ENCODE assay signal across 11 cellular contexts in the genomic region with DNA sequence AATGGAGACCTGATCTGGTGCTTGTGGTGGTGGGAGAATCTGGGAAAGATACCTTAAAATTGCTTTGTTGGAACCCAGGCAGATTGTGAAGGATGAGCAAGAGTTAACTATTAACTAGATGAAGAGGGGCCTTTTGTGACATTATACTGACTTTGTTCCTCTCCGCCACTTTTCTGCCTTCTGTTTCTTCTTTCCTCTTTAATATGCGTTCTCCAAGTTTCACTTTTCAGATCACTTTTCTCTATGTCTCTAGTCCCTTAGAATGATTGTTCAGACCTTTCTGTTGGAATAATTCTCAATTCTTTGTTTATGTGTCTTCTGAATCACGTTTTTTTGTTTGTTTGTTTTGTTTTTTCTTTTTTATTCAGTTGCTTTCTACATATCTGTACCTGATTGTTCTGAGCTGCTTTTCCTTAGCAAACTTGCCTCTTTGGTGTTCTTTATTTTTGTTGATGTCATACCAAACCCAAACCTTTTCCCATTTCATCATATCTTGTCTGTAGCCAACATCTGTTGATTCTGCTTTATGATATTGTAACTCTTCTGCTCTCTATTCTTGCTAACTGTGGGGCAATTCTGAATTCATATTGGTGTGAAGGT. TPM values are rescaled to one million over a fixed set of nuclear protein-coding genes. Genes with fewer than 3 reads are reported as not detected.
DNase-seq lines count a peak whose midpoint lies in the region; ATAC-seq, FAIRE-seq and TF ChIP-seq lines count a peak whose summit lies in the region.
"Had no signal": no experiment of that assay in that cellular context is flagged by ENCODE, and none has a peak within 500 bp of the region (broad histone marks: within the 10 kb centered on the region; RNA-seq: fewer than 3 reads in every experiment).

No MANE protein-coding gene starts in this region.

- no peak overlapping the region for H2BK15ac ChIP-seq in mesenchymal stem cell (ENCODE audit: low read depth, poor library complexity, severe bottlenecking)

- POLR2A ChIA-PET in K562 (lab: Yijun Ruan, JAX): interaction anchor here (5.8 kb wide), 1 partner anchor 10 kb away, joined by 40 read pairs; no protein-coding TSS in a partner anchor

- TF ChIP-seq CTCF in K562 (IDR thresholded peaks at IDR 0.05 in 2 of 3, conservative IDR thresholded peaks at IDR 0.05 in 1 of 3; ENCODE audit: insufficient read depth in 2 of 3, low read depth in 1 of 3, low read length in 3 of 3): no peak

- H3K9me3 ChIP-seq in K562 (replicated peaks; ENCODE audit: control insufficient read depth, insufficient read depth, low read depth, low read length) (no peaks in the 10 kb centered on the region), mesenchymal stem cell (ENCODE audit: control insufficient read depth, low read length) (no peaks in the 10 kb centered on the region)

- FAIRE-seq in K562 (lab: Jason Lieb, UNC): peak; percentile 40

- TF ChIP-seq EP300 in K562 (IDR thresholded peaks at IDR 0.05; ENCODE audit: low read length): peak; percentile 74

- no peak overlapping the region for H3K4ac ChIP-seq in mesenchymal stem cell (ENCODE audit: low read depth in 1 of 2, low read length in 2 of 2)

- H4K20me1 ChIP-seq in K562 (replicated peaks; ENCODE audit: control insufficient read depth, insufficient read depth, low read length): no peaks in the 10 kb centered on the region

- BruUV-seq in K562 (replicated peaks; lab: Mats Ljungman, UMichigan): no TSS peak

- CTCF ChIA-PET in K562 (lab: Yijun Ruan, JAX; ENCODE audit: low intra/inter-chr PET ratio): no interaction called here

- H3K23ac ChIP-seq in mesenchymal stem cell (ENCODE audit: low read length in 2 of 2): no peak overlapping the region

- intact Hi-C loops in K562 (cut with micrococcal nuclease): loop anchor here (5.0 kb wide), 1 partner anchor 38 kb away; no protein-coding TSS in a partner anchor

- H2BK120ac ChIP-seq in mesenchymal stem cell (ENCODE audit: low read depth, low read length): no peak overlapping the region

- no peak overlapping the region for H2AK5ac ChIP-seq in mesenchymal stem cell (ENCODE audit: low read length, severe bottlenecking)

- H3K79me1 ChIP-seq in mesenchymal stem cell (replicated peaks; ENCODE audit: low read length, poor library complexity, severe bottlenecking): peaks cover 4% of the 10 kb centered on the region

- H3K14ac ChIP-seq in mesenchymal stem cell (ENCODE audit: low read length in 2 of 2): no peak overlapping the region

- ATAC-seq in K562: no peak
- no peak for ATAC-seq in HG02798 (IDR thresholded peaks at IDR 0.05; ENCODE audit: poor library complexity, unreplicated experiment)

- H3K4me1 ChIP-seq in ACC112 (ENCODE audit: control insufficient read depth, insufficient read depth, low read length, unreplicated experiment) (no peaks in the 10 kb centered on the region), K562 (replicated peaks in 1 of 2; ENCODE audit: control insufficient read depth in 2 of 2, insufficient read depth in 2 of 2, low read length in 2 of 2) (peaks cover 19 to 22% of the 10 kb centered on the region in 2 experiments; a peak in 4 of 5 replicates), mesenchymal stem cell (ENCODE audit: control insufficient read depth, insufficient read depth, low read depth, low read length) (peaks cover 2% of the 10 kb centered on the region)

- in situ Hi-C loops in K562 (cut with MboI): no loop called here

- H3K27me3 ChIP-seq in ACC112 (ENCODE audit: insufficient read depth, low read length) (no peaks in the 10 kb centered on the region), K562 (ENCODE audit: control insufficient read depth in 2 of 2, insufficient read depth in 2 of 2, low read length in 2 of 2) (no peaks in the 10 kb centered on the region), mesenchymal stem cell (ENCODE audit: control insufficient read depth in 1 of 2, insufficient read depth in 1 of 2, low read length in 2 of 2) (no peaks in the 10 kb centered on the region)

- H4K8ac ChIP-seq in mesenchymal stem cell (ENCODE audit: low read length): no peak overlapping the region

- DNase-seq in HCEC 1CT (peak; percentile 20), K562 (ENCODE audit: extremely low read depth in 1 of 4, low spot score in 3 of 4) (peak in 1 of 4 experiments; percentile 34), mesenchymal stem cell (peak; percentile 48), NCI-H2227 (lab: John Stamatoyannopoulos, UW; ENCODE audit: unreplicated experiment) (no peak), hippocampal formation (lab: John Stamatoyannopoulos, UW) (no peak), midbrain (lab: John Stamatoyannopoulos, UW) (no peak)
- DNase-seq: activated CD4-positive, alpha-beta T cell treated with anti-CD3 and anti-CD28 coated beads for 4 hours; COR-L47; effector CD4-positive, alpha-beta T cell had no signal

- H3K36me3 ChIP-seq in ACC112 (ENCODE audit: insufficient read depth, low read length) (no peaks in the 10 kb centered on the region), K562 (ENCODE audit: control insufficient read depth, insufficient read depth, low read length) (no peaks in the 10 kb centered on the region), mesenchymal stem cell (ENCODE audit: control insufficient read depth in 1 of 2, insufficient read depth in 2 of 2, low read depth in 1 of 2, low read length in 2 of 2) (no peaks in the 10 kb centered on the region)

- H3K18ac ChIP-seq in mesenchymal stem cell (ENCODE audit: low read depth in 1 of 2, low read length in 2 of 2): no peak overlapping the region

- H2BK5ac ChIP-seq in mesenchymal stem cell (ENCODE audit: low read depth, low read length, poor library complexity, severe bottlenecking): no peak overlapping the region

- H3K4me2 ChIP-seq in K562 (ENCODE audit: insufficient read depth, low read length): peak overlapping the region; percentile 69
- peak overlapping the region; percentile 33 for H3K4me2 ChIP-seq in mesenchymal stem cell (ENCODE audit: low read length, poor library complexity, severe bottlenecking)

- no peak for TF ChIP-seq RAD21 in K562 (CRISPR knock-in tag; conservative IDR thresholded peaks at IDR 0.05 in 1 of 2, IDR thresholded peaks at IDR 0.05 in 1 of 2)

- no peaks in the 10 kb centered on the region for H3K9me1 ChIP-seq in K562 (ENCODE audit: control insufficient read depth, insufficient read depth, low read length)

- H2AFZ ChIP-seq in ACC112 (ENCODE audit: low read length, unreplicated experiment) (peak overlapping the region; percentile 17), K562 (ENCODE audit: low read depth, low read length) (no peak overlapping the region), mesenchymal stem cell (ENCODE audit: low read depth, low read length) (no peak overlapping the region)

- 8% methylated on average over 3 of the region's 3 CpGs for WGBS in K562 (ENCODE audit: insufficient coverage, low coverage, missing lambda C conversion rate)
- WGBS in mesenchymal stem cell: 6% methylated on average over 2 of the region's 3 CpGs

- peak overlapping the region; percentile 14; the same call in 1 of the 2 replicates for H3K27ac ChIP-seq in ACC112 (ENCODE audit: low read depth, low read length)
- peak overlapping the region; percentile 73; the same call in 2 of the 3 replicates for H3K27ac ChIP-seq in K562 (ENCODE audit: extremely low read depth, low read depth, low read length)
- no peak overlapping the region for H3K27ac ChIP-seq in mesenchymal stem cell (ENCODE audit: low read length, poor library complexity, severe bottlenecking)

- H4K91ac ChIP-seq in mesenchymal stem cell (ENCODE audit: low read length): no peak overlapping the region

- H3K79me2 ChIP-seq in ACC112 (ENCODE audit: control insufficient read depth, insufficient read depth, low read length, unreplicated experiment) (peaks cover 83% of the 10 kb centered on the region), K562 (ENCODE audit: control insufficient read depth, insufficient read depth, low read length) (peaks cover 83% of the 10 kb centered on the region)

- peak overlapping the region; percentile 94 for H3K4me3 ChIP-seq in ACC112 (ENCODE audit: low read depth, low read length)
- H3K4me3 ChIP-seq in K562: peak overlapping the region; percentile 82
- H3K4me3 ChIP-seq in mesenchymal stem cell (ENCODE audit: insufficient read depth in 1 of 2, low read depth in 1 of 2, low read length in 2 of 2): peak overlapping the region in 1 of 2 experiments; percentile 92

- H3K9ac ChIP-seq in K562 (ENCODE audit: insufficient read depth in 1 of 2, low read depth in 2 of 2, low read length in 2 of 2): peak overlapping the region in 1 of 2 experiments; percentile 82; a peak in 2 of 4 replicates
- peak overlapping the region; percentile 95 for H3K9ac ChIP-seq in mesenchymal stem cell (ENCODE audit: low read length)

- TF ChIP-seq POLR2A in K562 (conservative IDR thresholded peaks at IDR 0.05): no peak

- no peak overlapping the region for H2BK12ac ChIP-seq in mesenchymal stem cell (ENCODE audit: low read length in 2 of 2)

TF ChIP-seq in K562, 482 proteins besides CTCF, POLR2A, EP300 and RAD21 (continues in another document):
- no peak for TF ChIP-seq XRCC5 (IDR thresholded peaks at IDR 0.05; ENCODE audit: low read depth, low read length)

RNA-seq across cellular contexts. Expression of gene BMPR1A, which starts 2.8 kb away (rescaled TPM):
- 13.1 and 30.9 TPM in 2 replicates for total RNA-seq in K562 (2011; cell fraction: chromatin; rRNA removed; ENCODE audit: low replicate concordance)
- 5.5 and 9.3 TPM in 2 replicates for total RNA-seq in K562 (2011; cell fraction: nucleolus; rRNA removed)
- total RNA-seq in K562 (2011; cell fraction: nucleoplasm; rRNA removed): 16.1 and 21.3 TPM in 2 replicates
- total RNA-seq in K562 (2014; rRNA removed) (6.8 and 7.0 TPM in 2 replicates), K562 (2014; rRNA removed; fragmentation: Illumina TruSeq; extraction: Trizol) (15.3 and 20.0 TPM in 2 replicates), K562 (2015; rRNA removed; fragmentation: Illumina TruSeq; extraction: Trizol) (16.7 and 17.5 TPM in 2 replicates), K562 (2021) (14.2 and 15.6 TPM in 2 replicates)
- polyA plus RNA-seq in K562 (2011; rRNA removed) (8.6 and 9.7 TPM in 2 replicates), K562 (2014; fragmentation: Illumina TruSeq; extraction: Trizol) (8.9 and 9.1 TPM in 2 replicates), K562 (2014; fragmentation: Nextera tagmentation; extraction: Ambion mirVana) (1 to 10 TPM; 1.6 to 1.9 TPM), K562 (2014; rRNA removed) (5.8 and 7.4 TPM in 2 replicates)
- polyA plus RNA-seq in K562 (2011; cell fraction: cytosol; rRNA removed): 2.1 and 4.3 TPM in 2 replicates
- polyA plus RNA-seq in K562 (2011; cell fraction: nucleus; rRNA removed): 3.5 and 5.3 TPM in 2 replicates
- 7.6 and 7.8 TPM in 2 replicates for polyA plus RNA-seq in K562 (2012)
- 34.1 and 45.2 TPM in 2 replicates for polyA minus RNA-seq in K562 (2011; rRNA and poly(A)+ RNA removed)
- polyA minus RNA-seq in K562 (2011; cell fraction: cytosol; rRNA and poly(A)+ RNA removed): 7.3 and 9.7 TPM in 2 replicates
- 3.6 and 10.4 TPM in 2 replicates for polyA minus RNA-seq in K562 (2011; cell fraction: nucleus; rRNA and poly(A)+ RNA removed)
- polyA plus RNA-seq in mesenchymal stem cell (2013, experiment 1 of 2): 33.1 TPM
- 34.7 TPM for polyA plus RNA-seq in mesenchymal stem cell (2013, experiment 2 of 2)

Comparison
In these comparisons a context has a peak if more than half of its experiments do, and no peak if none do; other contexts are left out.
1. DNase-seq: peak in HCEC 1CT (single experiment) and mesenchymal stem cell (single experiment); none in NCI-H2227 (single experiment), hippocampal formation (0 of 2) and midbrain (single experiment).